ENCODE assay signal across 9 cellular contexts in the genomic region with DNA sequence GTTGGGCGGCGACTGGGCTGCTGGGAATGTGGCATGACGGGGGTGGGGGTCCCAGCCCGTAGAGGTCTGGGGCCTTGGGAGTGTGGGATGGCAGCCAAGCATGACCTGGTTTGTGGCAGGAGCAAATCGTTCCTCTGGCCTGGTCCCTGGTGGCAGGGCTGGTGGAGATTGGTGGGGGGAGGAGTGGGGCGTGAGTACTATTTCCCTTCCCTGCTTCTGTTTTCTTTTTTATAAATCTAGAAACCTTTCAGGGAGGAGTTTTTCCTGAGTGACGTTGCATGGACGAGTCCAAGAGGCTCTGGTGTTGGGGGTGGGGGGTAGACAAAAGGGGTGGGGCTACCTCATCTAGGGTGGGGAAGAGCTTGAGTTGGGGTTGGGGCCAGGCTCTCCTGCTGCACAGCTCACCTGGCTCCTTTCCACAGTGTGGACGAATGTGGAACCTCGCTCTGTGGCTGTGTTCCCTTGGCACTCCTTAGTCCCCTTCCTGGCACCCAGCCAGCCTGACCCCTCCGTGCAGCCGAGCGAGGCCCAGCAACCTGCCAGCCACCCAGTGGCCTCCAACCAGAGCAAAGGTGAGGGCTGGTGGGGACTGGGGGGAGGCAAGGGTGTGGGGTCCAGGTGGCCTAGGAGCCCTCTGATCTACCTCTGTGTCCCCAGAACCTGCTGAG. TPM values are rescaled to one million over a fixed set of nuclear protein-coding genes. Genes with fewer than 3 reads are reported as not detected.
DNase-seq lines count a peak whose midpoint lies in the region; ATAC-seq and TF ChIP-seq lines count a peak whose summit lies in the region.
"Had no signal": no experiment of that assay in that cellular context is flagged by ENCODE, and none has a peak within 500 bp of the region (broad histone marks: within the 10 kb centered on the region; RNA-seq: fewer than 3 reads in every experiment).

No MANE protein-coding gene starts in this region.

- POLR2A ChIA-PET in CD8-positive, alpha-beta memory T cell (lab: Charles Lee) = no interaction called here
- POLR2A ChIA-PET in OCI-LY7 (lab: Charles Lee) = no interaction called here

- no peaks in the 10 kb centered on the region for H3K27me3 ChIP-seq in CD8-positive, alpha-beta memory T cell (ENCODE audit: insufficient read depth, low read length, poor library complexity, severe bottlenecking)
- H3K27me3 ChIP-seq in esophagus (ENCODE audit: control insufficient read depth in 1 of 2, insufficient read depth in 2 of 2, low read length in 2 of 2) (no peaks in the 10 kb centered on the region), parathyroid adenoma (ENCODE audit: control insufficient read depth, insufficient read depth, low read length) (no peaks in the 10 kb centered on the region)

- no peak for DNase-seq in CD8-positive, alpha-beta memory T cell
- DNase-seq in OCI-LY7 (ENCODE audit: low spot score) (peak; percentile 79), hippocampal formation (lab: John Stamatoyannopoulos, UW) (no peak), UCSD-AML1 (lab: John Stamatoyannopoulos, UW; ENCODE audit: unreplicated experiment) (no peak)
- DNase-seq: NCI-H1436 had no signal

- CTCF ChIA-PET in CD8-positive, alpha-beta memory T cell (lab: Charles Lee) = no interaction called here
- CTCF ChIA-PET in OCI-LY7 (lab: Charles Lee; ENCODE audit: unreplicated experiment) = no interaction called here

- H3K9me3 Mint-ChIP-seq in CD8-positive, alpha-beta memory T cell = no peaks in the 10 kb centered on the region

- peaks cover 20% of the 10 kb centered on the region for H3K36me3 ChIP-seq in CD8-positive, alpha-beta memory T cell (ENCODE audit: insufficient read depth, low read length)
- peaks cover 49% of the 10 kb centered on the region for H3K36me3 ChIP-seq in OCI-LY7 (ENCODE audit: insufficient read depth, low read length)
- H3K36me3 ChIP-seq in esophagus (ENCODE audit: control insufficient read depth in 2 of 2, insufficient read depth in 2 of 2, low read length in 1 of 2) = peaks cover 14 to 41% of the 10 kb centered on the region in 2 donors
- no peaks in the 10 kb centered on the region for H3K36me3 ChIP-seq in parathyroid adenoma (ENCODE audit: control insufficient read depth, insufficient read depth, low read length)

- peaks cover 0 to 54% (median 0%) of the 10 kb centered on the region in 3 donors for H3K36me3 Mint-ChIP-seq in CD8-positive, alpha-beta memory T cell

- no peaks in the 10 kb centered on the region for H3K9me2 ChIP-seq in OCI-LY7 (ENCODE audit: insufficient read depth, low read length)

- H3K27me3 Mint-ChIP-seq in CD8-positive, alpha-beta memory T cell = no peaks in the 10 kb centered on the region

- peak overlapping the region in 7 of 8 donors; percentile 72 to 96 (median 86) for H3K27ac Mint-ChIP-seq in CD8-positive, alpha-beta memory T cell

- H4K20me1 ChIP-seq in OCI-LY7 (ENCODE audit: insufficient read depth, low read length) = peaks cover 10% of the 10 kb centered on the region; the same call in 1 of the 2 replicates

- BruUV-seq in OCI-LY7 (replicated peaks; lab: Mats Ljungman, UMichigan) = no TSS peak

- peak overlapping the region; percentile 93 for H3K4me2 ChIP-seq in OCI-LY7 (ENCODE audit: low read length)
- H3K4me2 ChIP-seq in parathyroid adenoma (ENCODE audit: low read length) = peak overlapping the region; percentile 63

- H3K4me3 Mint-ChIP-seq in CD8-positive, alpha-beta memory T cell = peak overlapping the region in 4 of 7 donors; percentile 20 to 92 (median 62)

- no peak overlapping the region for H3K4me3 ChIP-seq in CD8-positive, alpha-beta memory T cell (ENCODE audit: low read length)
- H3K4me3 ChIP-seq in OCI-LY7 (ENCODE audit: low read depth, low read length, poor library complexity, severe bottlenecking) = peak overlapping the region; percentile 89
- no peak overlapping the region for H3K4me3 ChIP-seq in esophagus (ENCODE audit: low read depth in 1 of 2, low read length in 2 of 2)
- H3K4me3 ChIP-seq in parathyroid adenoma (ENCODE audit: low read depth, low read length) = no peak overlapping the region

- peak overlapping the region; percentile 67 for H3K27ac ChIP-seq in CD8-positive, alpha-beta memory T cell (ENCODE audit: low read depth, low read length)
- H3K27ac ChIP-seq in OCI-LY7 (ENCODE audit: low read depth, low read length, poor library complexity, severe bottlenecking) = peak overlapping the region; percentile 70
- peak overlapping the region; percentile 53 to 67 for H3K27ac ChIP-seq in esophagus (ENCODE audit: low read depth in 2 of 2, low read length in 1 of 2)
- no peak overlapping the region for H3K27ac ChIP-seq in parathyroid adenoma

- no peak overlapping the region for H3K9ac ChIP-seq in parathyroid adenoma

- no peak for ATAC-seq in GM18520 (IDR thresholded peaks at IDR 0.05; ENCODE audit: unreplicated experiment)
- no peak for ATAC-seq in GM18870 (IDR thresholded peaks at IDR 0.05; ENCODE audit: unreplicated experiment)

- intact Hi-C loops in OCI-LY7 (cut with micrococcal nuclease; ENCODE audit: unreplicated experiment) = loop anchor here (1.0 to 10.0 kb wide), 2 partner anchors 16 to 422 kb away; partner anchors contain the start of genes PAFAH1B3, PRR19 and RPS19

- WGBS in esophagus, 2 donors = 21 to 29% methylated on average over 13 of the region's 13 CpGs

- no peak for TF ChIP-seq CTCF in OCI-LY7 (conservative IDR thresholded peaks at IDR 0.05; ENCODE audit: low read length)
- no peak for TF ChIP-seq CTCF in parathyroid adenoma (IDR thresholded peaks at IDR 0.05)

- H3K4me1 Mint-ChIP-seq in CD8-positive, alpha-beta memory T cell = peaks cover 10 to 25% (median 21%) of the 10 kb centered on the region in 3 donors

- H2AFZ ChIP-seq in OCI-LY7 (ENCODE audit: low read length) = no peak overlapping the region
- H2AFZ ChIP-seq in parathyroid adenoma = no peak overlapping the region

- H3K9me3 ChIP-seq in CD8-positive, alpha-beta memory T cell (ENCODE audit: low read length) = no peaks in the 10 kb centered on the region
- H3K9me3 ChIP-seq in OCI-LY7 (ENCODE audit: low read length) = no peaks in the 10 kb centered on the region
- no peaks in the 10 kb centered on the region for H3K9me3 ChIP-seq in esophagus (ENCODE audit: control insufficient read depth in 2 of 2, insufficient read depth in 1 of 2, low read depth in 1 of 2, low read length in 1 of 2)
- no peaks in the 10 kb centered on the region for H3K9me3 ChIP-seq in parathyroid adenoma (ENCODE audit: control insufficient read depth, low read length)

- peaks cover 37% of the 10 kb centered on the region for H3K4me1 ChIP-seq in CD8-positive, alpha-beta memory T cell (ENCODE audit: insufficient read depth, low read length)
- H3K4me1 ChIP-seq in OCI-LY7 (ENCODE audit: insufficient read depth, low read length, poor library complexity, severe bottlenecking) (peaks cover 41% of the 10 kb centered on the region), esophagus (ENCODE audit: control insufficient read depth in 2 of 2, insufficient read depth in 2 of 2, low read length in 1 of 2) (peaks cover 9 to 41% of the 10 kb centered on the region in 2 donors), parathyroid adenoma (peaks cover 36% of the 10 kb centered on the region)

- H3K79me2 ChIP-seq in OCI-LY7 (ENCODE audit: insufficient read depth, low read depth, low read length) (peaks cover 17% of the 10 kb centered on the region), parathyroid adenoma (no peaks in the 10 kb centered on the region)

RNA-seq across cellular contexts. Expression of gene PRR19, which starts 15.4 kb away (rescaled TPM):
- total RNA-seq in CD8-positive, alpha-beta memory T cell = 1 to 10 TPM in 1 of 2 experiments, under 1 TPM in 1; 0.73 to 1.0 TPM
- 0.64 TPM for polyA plus RNA-seq in CD8-positive, alpha-beta memory T cell
- total RNA-seq in OCI-LY7 (2014; rRNA removed; shearing (Covaris generic)) = 1.4 TPM in 1 of 2 replicates, not detected in the other
- total RNA-seq in OCI-LY7 (2022) = 0.40 and 0.70 TPM in 2 replicates
- 1 to 10 TPM in 1 of 2 donors, under 1 TPM in 1; 0.81 to 1.1 TPM for polyA plus RNA-seq in esophagus

RNA-seq across cellular contexts. Expression of gene PAFAH1B3, which starts 15.9 kb away (rescaled TPM):
- total RNA-seq in CD8-positive, alpha-beta memory T cell = 10 to 100 TPM; 48.1 to 48.9 TPM
- polyA plus RNA-seq in CD8-positive, alpha-beta memory T cell = 36.9 TPM
- 54.9 and 62.1 TPM in 2 replicates for total RNA-seq in OCI-LY7 (2014; rRNA removed; shearing (Covaris generic))
- 35.9 and 42.3 TPM in 2 replicates for total RNA-seq in OCI-LY7 (2022)
- 10 to 100 TPM; 35.7 to 38.1 TPM for polyA plus RNA-seq in esophagus

RNA-seq across cellular contexts. Expression of gene CIC, which starts 17.4 kb away (rescaled TPM):
- 10 to 100 TPM; 53.9 to 60.4 TPM for total RNA-seq in CD8-positive, alpha-beta memory T cell
- 2.7 TPM for polyA plus RNA-seq in CD8-positive, alpha-beta memory T cell
- 20.7 and 26.8 TPM in 2 replicates for total RNA-seq in OCI-LY7 (2014; rRNA removed; shearing (Covaris generic))
- total RNA-seq in OCI-LY7 (2022) = 48.2 and 59.3 TPM in 2 replicates
- polyA plus RNA-seq in esophagus = 10 to 100 TPM; 20.6 to 35.2 TPM

RNA-seq across cellular contexts. Expression of gene TMEM145, which starts 26.6 kb away (rescaled TPM):
- under 1 TPM in 1 of 2 experiments, not detected in 1; 0.15 TPM for total RNA-seq in CD8-positive, alpha-beta memory T cell
- not detected for polyA plus RNA-seq in CD8-positive, alpha-beta memory T cell
- not detected in 2 replicates for total RNA-seq in OCI-LY7 (2014; rRNA removed; shearing (Covaris generic))
- total RNA-seq in OCI-LY7 (2022) = 1.8 TPM in 2 replicates
- under 1 TPM; 0.04 to 0.08 TPM for polyA plus RNA-seq in esophagus

RNA-seq across cellular contexts. Expression of gene ERF, which starts 31.6 kb away (rescaled TPM):
- total RNA-seq in CD8-positive, alpha-beta memory T cell = 10 to 100 TPM; 58.7 to 64.7 TPM
- 5.1 TPM for polyA plus RNA-seq in CD8-positive, alpha-beta memory T cell
- total RNA-seq in OCI-LY7 (2014; rRNA removed; shearing (Covaris generic)) = 22.1 and 26.7 TPM in 2 replicates
- 33.5 and 36.6 TPM in 2 replicates for total RNA-seq in OCI-LY7 (2022)
- polyA plus RNA-seq in esophagus = 10 to 100 TPM; 19.5 to 29.6 TPM
